ENCODE assay signal across 1 cellular context in genomic region chr5:14267166-14267838, GRCh38.
TF ChIP-seq lines count a peak whose summit lies in the region.

No MANE protein-coding gene starts in this region.

TF ChIP-seq in IMR-90, 13 proteins besides CTCF, POLR2A, EP300 and RAD21:
- no peak for TF ChIP-seq ELK1 (IDR thresholded peaks at IDR 0.05; ENCODE audit: borderline replicate concordance, low read depth, low read length)
- TF ChIP-seq RCOR1 (IDR thresholded peaks at IDR 0.05; ENCODE audit: insufficient replicate concordance, low read length) = no peak
- no peak for TF ChIP-seq SMC3 (IDR thresholded peaks at IDR 0.05; ENCODE audit: low read depth, low read length)
- no peak for TF ChIP-seq CEBPB (IDR thresholded peaks at IDR 0.05; ENCODE audit: low read depth, low read length)
- no peak for TF ChIP-seq CHD1 (IDR thresholded peaks at IDR 0.05; ENCODE audit: low read depth, low read length)
- TF ChIP-seq USF2 (IDR thresholded peaks at IDR 0.05; ENCODE audit: low read depth, low read length) = no peak
- no peak for TF ChIP-seq RFX5 (IDR thresholded peaks at IDR 0.05; ENCODE audit: low read depth, low read length)
- no peak for TF ChIP-seq FOS (IDR thresholded peaks at IDR 0.05; ENCODE audit: low read depth, low read length)
- TF ChIP-seq MAFK (IDR thresholded peaks at IDR 0.05; ENCODE audit: low read depth, low read length) = no peak
- TF ChIP-seq NFE2L2 (IDR thresholded peaks at IDR 0.05; ENCODE audit: low read depth, low read length) = no peak
- no peak for TF ChIP-seq MXI1 (IDR thresholded peaks at IDR 0.05; ENCODE audit: borderline replicate concordance, low read depth, low read length)
- no peak for TF ChIP-seq BHLHE40 (IDR thresholded peaks at IDR 0.05; ENCODE audit: low read depth, low read length)
- no peak for TF ChIP-seq MAZ (IDR thresholded peaks at IDR 0.05; ENCODE audit: borderline replicate concordance, low read depth, low read length)
